Comparison of ENCODE assay signal across 13 cellular contexts in genomic region chr20:49169547-49169946, GRCh38.
"Had no signal": no experiment of that assay in that cellular context is flagged by ENCODE, and none has a peak within 500 bp of the region (broad histone marks: within the 10 kb centered on the region; RNA-seq: fewer than 3 reads in every experiment).

No MANE protein-coding gene starts in this region.

- H3K27me3 ChIP-seq: gastrocnemius medialis, heart right ventricle, pancreas, transverse colon had no signal

- H3K4me3 ChIP-seq: gastrocnemius medialis, heart right ventricle, pancreas, transverse colon had no signal

- ATAC-seq: gastrocnemius medialis, heart right ventricle, pancreas had no signal

- H3K9me3 ChIP-seq: gastrocnemius medialis, heart right ventricle, pancreas, transverse colon had no signal

- H3K36me3 ChIP-seq: gastrocnemius medialis, pancreas had no signal

- H3K9me3 Mint-ChIP-seq: naive B cell, T-cell had no signal

- H3K27ac ChIP-seq: gastrocnemius medialis, heart right ventricle, pancreas, transverse colon had no signal

- H3K4me3 Mint-ChIP-seq: naive B cell had no signal

- H3K27me3 Mint-ChIP-seq: naive B cell, T-cell had no signal

- DNase-seq: activated CD4-positive, CD25-positive, alpha-beta regulatory T cell treated with anti-CD3 and anti-CD28 coated beads, Interleukin-2, amount 50 U/mL, for 72 hours; activated CD8-positive, alpha-beta memory T cell treated with anti-CD3 and anti-CD28 coated beads for 24 hours; activated gamma-delta T cell; activated T-cell treated with anti-CD3 and anti-CD28 coated beads for 4 hours; erythroblast; gastrocnemius medialis; heart right ventricle; naive B cell; pancreas; stimulated activated CD4-positive, alpha-beta T cell treated with anti-CD3 and anti-CD28 coated beads, Interleukin-1b, Interleukin-23, amount 100 ng/mL, for 48 hours; T-cell; T1000; transverse colon had no signal
